ENCODE assay signal across 28 cellular contexts in the genomic region with DNA sequence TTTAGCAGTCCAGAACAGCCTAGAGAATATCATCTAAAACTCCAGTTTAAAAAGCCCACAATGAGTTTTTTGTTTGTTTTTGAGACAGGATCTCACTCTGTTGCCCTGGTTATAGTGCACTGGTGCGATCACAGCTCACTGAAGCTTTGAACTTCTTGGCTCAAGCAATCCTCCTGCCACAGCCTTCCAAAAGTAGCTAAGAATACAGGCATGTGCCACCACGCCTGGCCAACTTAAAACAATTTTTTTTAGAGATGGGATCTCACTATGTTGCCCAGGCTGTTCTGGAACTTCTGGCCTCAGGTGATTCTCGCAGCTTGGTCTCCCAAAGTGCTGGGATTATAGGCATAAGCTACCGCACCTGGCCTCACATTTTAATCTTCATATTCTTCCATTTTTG.
"Had no signal": no experiment of that assay in that cellular context is flagged by ENCODE, and none has a peak within 500 bp of the region (broad histone marks: within the 10 kb centered on the region; RNA-seq: fewer than 3 reads in every experiment).

No MANE protein-coding gene starts in this region.

- H3K27me3 ChIP-seq: left lung, right atrium auricular region, right lobe of liver, stomach, testis, thyroid gland, transverse colon, upper lobe of right lung had no signal

- FAIRE-seq: islet of Langerhans, kidney, urothelium cell line had no signal

- H3K9me3 Mint-ChIP-seq: naive B cell; stimulated activated naive B cell treated with anti-CD40 and anti-IgM and Interleukin-4, amounts not matched to agents 10 μg/mL and 1 μg/mL and 100 μg/mL, for 72 hours had no signal

- H3K36me3 ChIP-seq: left lung, lower lobe of right lung, right atrium auricular region, right lobe of liver, stomach, thyroid gland, transverse colon, upper lobe of right lung had no signal

- ATAC-seq: left colon; left lung; lower lobe of right lung; natural killer cell; right lobe of liver; stimulated activated naive B cell treated with anti-CD40 and anti-IgM and Interleukin-4, amounts not matched to agents 10 μg/mL and 1 μg/mL and 100 μg/mL, for 72 hours; stimulated activated naive CD8-positive, alpha-beta T cell treated with anti-CD3 and anti-CD28 coated beads, Interleukin-15, Interleukin-2, amounts not matched to agents 100 U/mL and 50 U/mL, for 24 hours; upper lobe of right lung had no signal

- H3K27ac Mint-ChIP-seq: immature natural killer cell; naive B cell; natural killer cell; progenitor cell of endocrine pancreas; stimulated activated naive B cell treated with anti-CD40 and anti-IgM and Interleukin-4, amounts not matched to agents 10 μg/mL and 1 μg/mL and 100 μg/mL, for 72 hours had no signal

- H3K4me3 Mint-ChIP-seq: immature natural killer cell; naive B cell; natural killer cell; stimulated activated naive B cell treated with anti-CD40 and anti-IgM and Interleukin-4, amounts not matched to agents 10 μg/mL and 1 μg/mL and 100 μg/mL, for 72 hours had no signal

- H3K79me2 ChIP-seq: parathyroid adenoma had no signal

- H3K27me3 Mint-ChIP-seq: naive B cell; stimulated activated naive B cell treated with anti-CD40 and anti-IgM and Interleukin-4, amounts not matched to agents 10 μg/mL and 1 μg/mL and 100 μg/mL, for 72 hours had no signal

- H3K36me3 Mint-ChIP-seq: immature natural killer cell; naive B cell; natural killer cell; stimulated activated naive B cell treated with anti-CD40 and anti-IgM and Interleukin-4, amounts not matched to agents 10 μg/mL and 1 μg/mL and 100 μg/mL, for 72 hours had no signal

- H3K4me1 ChIP-seq: left lung, lower lobe of right lung, parathyroid adenoma, right atrium auricular region, right lobe of liver, testis, thyroid gland, transverse colon, upper lobe of right lung had no signal

- H3K9ac ChIP-seq: parathyroid adenoma had no signal

- H3K4me1 Mint-ChIP-seq: immature natural killer cell; naive B cell; natural killer cell; stimulated activated naive B cell treated with anti-CD40 and anti-IgM and Interleukin-4, amounts not matched to agents 10 μg/mL and 1 μg/mL and 100 μg/mL, for 72 hours had no signal

- H3K27ac ChIP-seq: left lung, lower lobe of right lung, parathyroid adenoma, right atrium auricular region, right lobe of liver, stomach, testis, thyroid gland, transverse colon, upper lobe of right lung had no signal

- H3K4me3 ChIP-seq: left lung, lower lobe of right lung, right atrium auricular region, right lobe of liver, smooth muscle cell, stomach, testis, thyroid gland, transverse colon, upper lobe of right lung had no signal

- H2AFZ ChIP-seq: parathyroid adenoma had no signal

- H3K9me3 ChIP-seq: left lung, lower lobe of right lung, right atrium auricular region, right lobe of liver, stomach, testis, thyroid gland, transverse colon, upper lobe of right lung had no signal

- H3K4me2 ChIP-seq: smooth muscle cell had no signal

- DNase-seq: hypothalamus; immature natural killer cell; kidney; left colon; left lung; lower lobe of right lung; mammary epithelial cell; mesenchymal stem cell; naive B cell; natural killer cell; nucleus accumbens; right lobe of liver; stimulated activated CD4-positive, alpha-beta T cell treated with anti-CD3 and anti-CD28 coated beads, Interleukin-15, amount 100 ng/mL, for 24 hours; stimulated activated CD4-positive, alpha-beta T cell treated with anti-CD3 and anti-CD28 coated beads, Interleukin-2, amount 100 ng/mL, for 24 hours; stimulated activated CD4-positive, alpha-beta T cell treated with anti-CD3 and anti-CD28 coated beads, Interleukin-4, amount 100 ng/mL, for 1 hour; stimulated activated naive B cell treated with anti-CD40 and anti-IgM and Interleukin-4, amounts not matched to agents 10 μg/mL and 1 μg/mL and 100 μg/mL, for 72 hours; stimulated activated naive CD8-positive, alpha-beta T cell treated with anti-CD3 and anti-CD28 coated beads, Interleukin-15, Interleukin-2, amounts not matched to agents 100 U/mL and 50 U/mL, for 24 hours; stomach; testis; thyroid gland; transverse colon; upper lobe of right lung had no signal
